In the genomic region with DNA sequence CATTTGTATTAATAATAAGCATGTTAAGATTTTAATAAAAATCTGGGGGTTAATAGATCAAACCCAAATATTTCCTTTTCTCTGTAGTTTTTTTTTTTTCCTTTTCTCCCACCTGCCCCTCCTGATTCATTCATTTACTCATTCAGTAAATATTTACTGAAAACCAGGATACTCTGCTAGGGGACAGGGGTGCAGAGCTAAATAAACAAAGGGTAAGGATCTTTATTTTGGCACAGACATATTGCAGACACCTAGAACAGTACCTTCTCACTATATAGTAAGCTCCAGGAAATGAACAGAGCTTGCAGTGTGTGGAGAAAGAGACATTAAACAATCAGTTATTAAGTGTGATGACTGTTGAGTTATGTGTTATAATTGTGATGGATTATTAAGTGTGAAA, we compare ENCODE assay signal across 1 cellular context.
TF ChIP-seq lines count a peak whose summit lies in the region.

No MANE protein-coding gene starts in this region.

TF ChIP-seq in A549, 52 proteins besides CTCF, POLR2A, EP300 and RAD21 (continued from another document):
- peak; percentile 42; the same call in 1 of the 2 replicates for TF ChIP-seq JUNB (IDR thresholded peaks at IDR 0.05)
